ENCODE assay signal across 1 cellular context in genomic region chr6:16766043-16766521, GRCh38.
TF ChIP-seq lines count a peak whose summit lies in the region.

No MANE protein-coding gene starts in this region.

TF ChIP-seq in GM23338, 12 proteins besides CTCF, POLR2A, EP300 and RAD21 (continued from another document):
- TF ChIP-seq, protein P1, sequence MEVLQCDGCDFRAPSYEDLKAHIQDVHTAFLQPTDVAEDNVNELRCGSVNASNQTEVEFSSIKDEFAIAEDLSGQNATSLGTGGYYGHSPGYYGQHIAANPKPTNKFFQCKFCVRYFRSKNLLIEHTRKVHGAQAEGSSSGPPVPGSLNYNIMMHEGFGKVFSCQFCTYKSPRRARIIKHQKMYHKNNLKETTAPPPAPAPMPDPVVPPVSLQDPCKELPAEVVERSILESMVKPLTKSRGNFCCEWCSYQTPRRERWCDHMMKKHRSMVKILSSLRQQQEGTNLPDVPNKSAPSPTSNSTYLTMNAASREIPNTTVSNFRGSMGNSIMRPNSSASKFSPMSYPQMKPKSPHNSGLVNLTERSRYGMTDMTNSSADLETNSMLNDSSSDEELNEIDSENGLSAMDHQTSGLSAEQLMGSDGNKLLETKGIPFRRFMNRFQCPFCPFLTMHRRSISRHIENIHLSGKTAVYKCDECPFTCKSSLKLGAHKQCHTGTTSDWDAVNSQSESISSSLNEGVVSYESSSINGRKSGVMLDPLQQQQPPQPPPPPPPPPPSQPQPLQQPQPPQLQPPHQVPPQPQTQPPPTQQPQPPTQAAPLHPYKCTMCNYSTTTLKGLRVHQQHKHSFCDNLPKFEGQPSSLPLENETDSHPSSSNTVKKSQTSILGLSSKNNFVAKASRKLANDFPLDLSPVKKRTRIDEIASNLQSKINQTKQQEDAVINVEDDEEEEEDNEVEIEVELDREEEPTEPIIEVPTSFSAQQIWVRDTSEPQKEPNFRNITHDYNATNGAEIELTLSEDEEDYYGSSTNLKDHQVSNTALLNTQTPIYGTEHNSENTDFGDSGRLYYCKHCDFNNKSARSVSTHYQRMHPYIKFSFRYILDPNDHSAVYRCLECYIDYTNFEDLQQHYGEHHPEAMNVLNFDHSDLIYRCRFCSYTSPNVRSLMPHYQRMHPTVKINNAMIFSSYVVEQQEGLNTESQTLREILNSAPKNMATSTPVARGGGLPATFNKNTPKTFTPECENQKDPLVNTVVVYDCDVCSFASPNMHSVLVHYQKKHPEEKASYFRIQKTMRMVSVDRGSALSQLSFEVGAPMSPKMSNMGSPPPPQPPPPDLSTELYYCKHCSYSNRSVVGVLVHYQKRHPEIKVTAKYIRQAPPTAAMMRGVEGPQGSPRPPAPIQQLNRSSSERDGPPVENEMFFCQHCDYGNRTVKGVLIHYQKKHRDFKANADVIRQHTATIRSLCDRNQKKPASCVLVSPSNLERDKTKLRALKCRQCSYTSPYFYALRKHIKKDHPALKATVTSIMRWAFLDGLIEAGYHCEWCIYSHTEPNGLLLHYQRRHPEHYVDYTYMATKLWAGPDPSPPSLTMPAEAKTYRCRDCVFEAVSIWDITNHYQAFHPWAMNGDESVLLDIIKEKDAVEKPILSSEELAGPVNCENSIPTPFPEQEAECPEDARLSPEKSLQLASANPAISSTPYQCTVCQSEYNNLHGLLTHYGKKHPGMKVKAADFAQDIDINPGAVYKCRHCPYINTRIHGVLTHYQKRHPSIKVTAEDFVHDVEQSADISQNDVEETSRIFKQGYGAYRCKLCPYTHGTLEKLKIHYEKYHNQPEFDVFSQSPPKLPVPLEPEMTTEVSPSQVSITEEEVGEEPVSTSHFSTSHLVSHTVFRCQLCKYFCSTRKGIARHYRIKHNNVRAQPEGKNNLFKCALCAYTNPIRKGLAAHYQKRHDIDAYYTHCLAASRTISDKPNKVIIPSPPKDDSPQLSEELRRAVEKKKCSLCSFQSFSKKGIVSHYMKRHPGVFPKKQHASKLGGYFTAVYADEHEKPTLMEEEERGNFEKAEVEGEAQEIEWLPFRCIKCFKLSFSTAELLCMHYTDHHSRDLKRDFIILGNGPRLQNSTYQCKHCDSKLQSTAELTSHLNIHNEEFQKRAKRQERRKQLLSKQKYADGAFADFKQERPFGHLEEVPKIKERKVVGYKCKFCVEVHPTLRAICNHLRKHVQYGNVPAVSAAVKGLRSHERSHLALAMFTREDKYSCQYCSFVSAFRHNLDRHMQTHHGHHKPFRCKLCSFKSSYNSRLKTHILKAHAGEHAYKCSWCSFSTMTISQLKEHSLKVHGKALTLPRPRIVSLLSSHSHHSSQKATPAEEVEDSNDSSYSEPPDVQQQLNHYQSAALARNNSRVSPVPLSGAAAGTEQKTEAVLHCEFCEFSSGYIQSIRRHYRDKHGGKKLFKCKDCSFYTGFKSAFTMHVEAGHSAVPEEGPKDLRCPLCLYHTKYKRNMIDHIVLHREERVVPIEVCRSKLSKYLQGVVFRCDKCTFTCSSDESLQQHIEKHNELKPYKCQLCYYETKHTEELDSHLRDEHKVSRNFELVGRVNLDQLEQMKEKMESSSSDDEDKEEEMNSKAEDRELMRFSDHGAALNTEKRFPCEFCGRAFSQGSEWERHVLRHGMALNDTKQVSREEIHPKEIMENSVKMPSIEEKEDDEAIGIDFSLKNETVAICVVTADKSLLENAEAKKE (CRISPR knock-in tag; IDR thresholded peaks at IDR 0.05), result no peak
- TF ChIP-seq EZH2 (IDR thresholded peaks at IDR 0.05; ENCODE audit: low read depth, unreplicated experiment), result no peak
- TF ChIP-seq ETS1 (IDR thresholded peaks at IDR 0.05), result no peak
TF ChIP-seq in GM23338: peak in this region for 0.
